In the genomic region with DNA sequence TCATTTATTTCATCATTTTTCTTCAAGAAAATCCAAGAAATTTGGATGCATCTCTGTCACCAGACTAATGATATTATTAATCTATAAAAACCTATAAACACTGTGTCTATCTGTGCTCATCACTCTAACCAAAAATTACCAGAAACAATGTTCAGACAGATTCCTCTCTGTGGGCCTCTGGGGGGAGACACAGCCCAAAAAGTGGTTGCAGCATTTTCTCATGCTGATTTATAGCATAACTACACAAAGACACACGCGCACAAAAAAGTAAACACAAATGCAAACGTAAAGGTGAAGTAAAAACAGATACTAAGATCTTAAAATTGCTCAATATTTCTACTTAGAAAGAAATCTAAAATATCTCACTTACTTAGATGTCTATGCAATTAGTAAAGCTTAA, we compare ENCODE assay signal across 11 cellular contexts.
DNase-seq lines count a peak whose midpoint lies in the region; ATAC-seq and TF ChIP-seq lines count a peak whose summit lies in the region.
"Had no signal": no experiment of that assay in that cellular context is flagged by ENCODE, and none has a peak within 500 bp of the region (broad histone marks: within the 10 kb centered on the region; RNA-seq: fewer than 3 reads in every experiment).

No MANE protein-coding gene starts in this region.

- H3K79me2 ChIP-seq in SK-N-SH (ENCODE audit: insufficient read depth) = no peaks in the 10 kb centered on the region
- H3K79me2 ChIP-seq in OCI-LY3 (ENCODE audit: low read length) = no peaks in the 10 kb centered on the region

- POLR2A ChIA-PET in SK-N-SH (lab: Yijun Ruan, JAX) = no interaction called here

- H3K9me3 Mint-ChIP-seq in endodermal cell (no peaks in the 10 kb centered on the region), type B pancreatic cell (peaks cover 4% of the 10 kb centered on the region)

- H2AFZ ChIP-seq in SK-N-SH (ENCODE audit: low read depth) = no peak overlapping the region
- H2AFZ ChIP-seq in OCI-LY3 (ENCODE audit: low read depth, low read length) = peak overlapping the region; percentile 62

- H4K20me1 ChIP-seq in SK-N-SH (ENCODE audit: insufficient read depth) (no peaks in the 10 kb centered on the region), OCI-LY3 (ENCODE audit: insufficient read depth, low read length) (no peaks in the 10 kb centered on the region)

- intact Hi-C loops in cardiac septum (cut with DNase I) = no loop called here

- H3K36me3 Mint-ChIP-seq in endodermal cell (ENCODE audit: low read depth) (no peaks in the 10 kb centered on the region), type B pancreatic cell (no peaks in the 10 kb centered on the region)

- TF ChIP-seq EP300 in SK-N-SH (IDR thresholded peaks at IDR 0.05; ENCODE audit: borderline replicate concordance in 1 of 2, low read depth in 1 of 2, low read length in 1 of 2) = no peak

- no peak for ATAC-seq in SK-N-SH treated with all-trans-retinoic acid at 6 μM for 48 hours
- no peak for ATAC-seq in HG03460 (IDR thresholded peaks at IDR 0.05; ENCODE audit: unreplicated experiment)

- H3K27ac Mint-ChIP-seq in endodermal cell (no peak overlapping the region), type B pancreatic cell (no peak overlapping the region)
- H3K27ac Mint-ChIP-seq: activated B cell treated with CpG ODN at 0.5 μM for 24 hours, B cell had no signal

- H3K27me3 Mint-ChIP-seq in endodermal cell (ENCODE audit: insufficient read depth) (no peaks in the 10 kb centered on the region), type B pancreatic cell (no peaks in the 10 kb centered on the region)
- H3K27me3 Mint-ChIP-seq: activated B cell treated with CpG ODN at 0.5 μM for 24 hours, B cell had no signal

- no peaks in the 10 kb centered on the region for H3K9me2 ChIP-seq in SK-N-SH

- no peaks in the 10 kb centered on the region for H3K4me1 Mint-ChIP-seq in endodermal cell
- no peaks in the 10 kb centered on the region for H3K4me1 Mint-ChIP-seq in type B pancreatic cell (ENCODE audit: unreplicated experiment)
- H3K4me1 Mint-ChIP-seq: activated B cell treated with CpG ODN at 0.5 μM for 24 hours, B cell had no signal

- H3K4me3 ChIP-seq in SK-N-SH (ENCODE audit: low read depth in 2 of 2, low read length in 1 of 2) = no peak overlapping the region
- H3K4me3 ChIP-seq in OCI-LY3 (ENCODE audit: low read length) = peak overlapping the region; percentile 52
- no peak overlapping the region for H3K4me3 ChIP-seq in endodermal cell (ENCODE audit: low read length)

- TF ChIP-seq CTCF in SK-N-SH (IDR thresholded peaks at IDR 0.05) (peak; percentile 38), OCI-LY3 (IDR thresholded peaks at IDR 0.05; ENCODE audit: low read depth, low read length) (peak; percentile 89), endodermal cell (conservative IDR thresholded peaks at IDR 0.05) (peak; percentile 62), type B pancreatic cell (conservative IDR thresholded peaks at IDR 0.05) (peak; percentile 59)

- CTCF ChIA-PET in SK-N-SH (lab: Yijun Ruan, JAX) = interaction anchor here (0.7 to 2.0 kb wide), 10 partner anchors 9 to 634 kb away, joined by 3 to 10 read pairs (median 3); no protein-coding TSS in a partner anchor

- peak; percentile 79 for TF ChIP-seq RAD21 in SK-N-SH (IDR thresholded peaks at IDR 0.05; ENCODE audit: low read length)

- no peaks in the 10 kb centered on the region for H3F3A ChIP-seq in SK-N-SH (replicated peaks; ENCODE audit: insufficient read depth)

- no peak overlapping the region for H3K4me3 Mint-ChIP-seq in endodermal cell
- H3K4me3 Mint-ChIP-seq in type B pancreatic cell = no peak overlapping the region
- H3K4me3 Mint-ChIP-seq: activated B cell treated with CpG ODN at 0.5 μM for 24 hours, B cell had no signal

- H3K9ac ChIP-seq in SK-N-SH (no peak overlapping the region), OCI-LY3 (ENCODE audit: low read length) (no peak overlapping the region), endodermal cell (ENCODE audit: extremely low read depth, low read length, poor library complexity, severe bottlenecking) (no peak overlapping the region)

- no peak overlapping the region for H3K27ac ChIP-seq in SK-N-SH (ENCODE audit: low read depth in 2 of 2, low read length in 1 of 2)
- H3K27ac ChIP-seq in OCI-LY3 (ENCODE audit: low read length) = no peak overlapping the region
- H3K27ac ChIP-seq in endodermal cell (ENCODE audit: low read depth, low read length) = no peak overlapping the region

- no peaks in the 10 kb centered on the region for H3K4me1 ChIP-seq in SK-N-SH (ENCODE audit: control insufficient read depth in 1 of 2, insufficient read depth in 2 of 2, low read depth in 1 of 2, low read length in 1 of 2)
- 0 out of 2 replicates have a peak, but pooled peaks cover 3% of the 10 kb centered on the region for H3K4me1 ChIP-seq in OCI-LY3 (ENCODE audit: low read length)
- H3K4me1 ChIP-seq in endodermal cell (ENCODE audit: control insufficient read depth, insufficient read depth, low read length) = no peaks in the 10 kb centered on the region

- DNase-seq in SK-N-SH = peak; percentile 34
- DNase-seq in endodermal cell = no peak
- DNase-seq in type B pancreatic cell (ENCODE audit: extremely low spot score, unreplicated experiment) = no peak
- DNase-seq in cardiac septum (ENCODE audit: low spot score) = no peak
- DNase-seq in stimulated activated naive CD4-positive, alpha-beta T cell (lab: John Stamatoyannopoulos, UW) = no peak
- DNase-seq: activated B cell treated with CpG ODN at 0.5 μM for 24 hours, H7 had no signal

- no peak overlapping the region for H3K4me2 ChIP-seq in SK-N-SH
- peak overlapping the region; percentile 49 for H3K4me2 ChIP-seq in OCI-LY3 (ENCODE audit: low read length)

- H3K9me3 ChIP-seq in SK-N-SH (no peaks in the 10 kb centered on the region), OCI-LY3 (ENCODE audit: insufficient read depth, low read length) (no peaks in the 10 kb centered on the region), endodermal cell (ENCODE audit: control insufficient read depth, low read length) (no peaks in the 10 kb centered on the region)

- H3K36me3 ChIP-seq in SK-N-SH (replicated peaks in 1 of 2; ENCODE audit: control insufficient read depth in 1 of 2, insufficient read depth in 2 of 2, low read length in 1 of 2) = no peaks in the 10 kb centered on the region
- H3K36me3 ChIP-seq in OCI-LY3 (replicated peaks; ENCODE audit: low read depth, low read length) = no peaks in the 10 kb centered on the region
- no peaks in the 10 kb centered on the region for H3K36me3 ChIP-seq in endodermal cell (ENCODE audit: control insufficient read depth, insufficient read depth, low read length)

- H3K27me3 ChIP-seq in SK-N-SH (ENCODE audit: insufficient read depth) (no peaks in the 10 kb centered on the region), OCI-LY3 (ENCODE audit: low read depth, low read length) (no peaks in the 10 kb centered on the region), endodermal cell (ENCODE audit: control insufficient read depth, insufficient read depth, low read length, poor library complexity, severe bottlenecking) (no peaks in the 10 kb centered on the region)

- WGBS in SK-N-SH (ENCODE audit: low lambda C conversion rate) = 21% methylated on average over 3 of the region's 3 CpGs
- WGBS in endodermal cell (ENCODE audit: insufficient coverage in 1 of 2, insufficient read length in 1 of 2), 2 experiments = 82% methylated on average over 3 of the region's 3 CpGs; no CpG with 5 or more reads in 1 of the 2 experiments

TF ChIP-seq in SK-N-SH, 30 proteins besides CTCF, POLR2A, EP300 and RAD21:
- TF ChIP-seq, protein P1, sequence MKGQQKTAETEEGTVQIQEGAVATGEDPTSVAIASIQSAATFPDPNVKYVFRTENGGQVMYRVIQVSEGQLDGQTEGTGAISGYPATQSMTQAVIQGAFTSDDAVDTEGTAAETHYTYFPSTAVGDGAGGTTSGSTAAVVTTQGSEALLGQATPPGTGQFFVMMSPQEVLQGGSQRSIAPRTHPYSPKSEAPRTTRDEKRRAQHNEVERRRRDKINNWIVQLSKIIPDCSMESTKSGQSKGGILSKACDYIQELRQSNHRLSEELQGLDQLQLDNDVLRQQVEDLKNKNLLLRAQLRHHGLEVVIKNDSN (IDR thresholded peaks at IDR 0.05; ENCODE audit: borderline replicate concordance, low read depth) = no peak
- TF ChIP-seq SMC3 (IDR thresholded peaks at IDR 0.05; ENCODE audit: low read depth, low read length) (peak; percentile 32; the same call in 1 of the 2 replicates), TEAD4 (IDR thresholded peaks at IDR 0.05; ENCODE audit: borderline replicate concordance, insufficient read depth) (no peak)

TF ChIP-seq in SK-N-SH treated with all-trans-retinoic acid at 6 μM for 48 hours, 23 proteins besides CTCF, POLR2A, EP300 and RAD21 (continues in another document):
- TF ChIP-seq CSRNP3 (CRISPR knock-in tag; IDR thresholded peaks at IDR 0.05) (no peak), ZNF8 (CRISPR knock-in tag; IDR thresholded peaks at IDR 0.05) (no peak), ZFP3 (CRISPR knock-in tag; IDR thresholded peaks at IDR 0.05) (no peak), PATZ1 (CRISPR knock-in tag; IDR thresholded peaks at IDR 0.05; ENCODE audit: borderline replicate concordance) (no peak), BACH2 (CRISPR knock-in tag; IDR thresholded peaks at IDR 0.05; ENCODE audit: borderline replicate concordance) (no peak)

Comparison
In these comparisons a context has a peak if more than half of its experiments do, and no peak if none do; other contexts are left out.
1. CTCF ChIP-seq: peak in every context shown above with its lines; median percentile 89 in OCI-LY3; 62 in endodermal cell; 59 in type B pancreatic cell; 38 in SK-N-SH.